19 cellular contexts compared by ENCODE assay signal in the genomic region with DNA sequence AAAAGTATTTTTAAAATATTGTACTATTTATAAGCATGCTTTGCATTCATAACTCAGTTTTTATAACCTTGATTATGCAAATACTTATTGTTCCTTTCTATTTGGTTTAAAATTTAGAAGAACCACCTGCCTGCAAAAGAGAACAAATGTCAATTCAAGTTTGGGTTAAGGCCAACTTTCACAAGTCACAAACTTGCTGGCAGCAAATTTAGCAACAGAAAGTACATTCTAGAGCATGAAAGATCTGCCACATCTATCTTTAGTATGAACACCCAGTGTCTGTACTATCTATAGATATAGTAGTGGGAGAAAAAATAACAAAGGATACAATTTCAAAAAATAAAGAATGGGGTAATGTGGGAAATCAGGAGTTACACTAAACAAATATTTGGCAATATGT.
A peak's percentile ranks its signal among the peaks of the same experiment; 100 is the strongest.
DNase-seq lines count a peak whose midpoint lies in the region; ATAC-seq and TF ChIP-seq lines count a peak whose summit lies in the region.
"Had no signal": no experiment of that assay in that cellular context is flagged by ENCODE, and none has a peak within 500 bp of the region (broad histone marks: within the 10 kb centered on the region; RNA-seq: fewer than 3 reads in every experiment).

No MANE protein-coding gene starts in this region.

- intact Hi-C loops in Calu3 (cut with micrococcal nuclease; ENCODE audit: unreplicated experiment) = no loop called here
- intact Hi-C loops in head of caudate nucleus (cut with DNase I) = no loop called here
- intact Hi-C loops in upper lobe of right lung (cut with DNase I) = no loop called here

- H3F3A ChIP-seq in GM23338 (replicated peaks; ENCODE audit: low read depth) = no peaks in the 10 kb centered on the region

- no peak overlapping the region for H3K4me3 ChIP-seq in GM23338
- H3K4me3 ChIP-seq in upper lobe of right lung = no peak overlapping the region
- H3K4me3 ChIP-seq: left lung, psoas muscle had no signal

- H3K9me3 Mint-ChIP-seq in GM23338 (peaks cover 8% of the 10 kb centered on the region), Calu3 (ENCODE audit: low read depth, unreplicated experiment) (no peaks in the 10 kb centered on the region)

- H3K36me3 Mint-ChIP-seq in GM23338 (ENCODE audit: low read depth) = peaks cover 20% of the 10 kb centered on the region
- H3K36me3 Mint-ChIP-seq in Calu3 (ENCODE audit: insufficient read depth, unreplicated experiment) = no peaks in the 10 kb centered on the region

- H3K4me1 ChIP-seq in GM23338 (ENCODE audit: insufficient read depth) (peaks cover 20% of the 10 kb centered on the region), upper lobe of right lung (no peaks in the 10 kb centered on the region)
- H3K4me1 ChIP-seq: left lung, psoas muscle had no signal

- H3K79me2 ChIP-seq in GM23338 (replicated peaks; ENCODE audit: insufficient read depth) = no peaks in the 10 kb centered on the region

- no peaks in the 10 kb centered on the region for H4K20me1 ChIP-seq in GM23338 (replicated peaks; ENCODE audit: insufficient read depth)

- H3K4me3 Mint-ChIP-seq in GM23338 (no peak overlapping the region), Calu3 (ENCODE audit: low read depth, unreplicated experiment) (no peak overlapping the region)
- H3K4me3 Mint-ChIP-seq: activated naive CD4-positive, alpha-beta T cell treated with anti-CD3 and anti-CD28 coated beads for 36 hours; B cell had no signal

- no peak overlapping the region for H2AFZ ChIP-seq in GM23338

- no peak for TF ChIP-seq CTCF in GM23338 (conservative IDR thresholded peaks at IDR 0.05; ENCODE audit: low read depth in 2 of 2)
- no peak for TF ChIP-seq CTCF in Calu3 (IDR thresholded peaks at IDR 0.05; ENCODE audit: unreplicated experiment)
- no peak for TF ChIP-seq CTCF in upper lobe of right lung (IDR thresholded peaks at IDR 0.05)

- no peak for DNase-seq in GM23338 (ENCODE audit: low spot score)
- DNase-seq in putamen (ENCODE audit: low spot score) = peak; percentile 14
- DNase-seq in Calu3 = no peak
- no peak for DNase-seq in head of caudate nucleus
- DNase-seq in upper lobe of right lung = no peak
- DNase-seq: activated CD4-positive, alpha-beta T cell treated with anti-CD3 and anti-CD28 coated beads, Interleukin-2, amount 50 U/mL, for 48 hours; activated naive CD4-positive, alpha-beta T cell treated with anti-CD3 and anti-CD28 coated beads for 36 hours; activated T-cell treated with anti-CD3 and anti-CD28 coated beads, Interleukin-2, amount 50 U/mL, for 1 hour; aorta; effector CD4-positive, alpha-beta T cell; left lung; NCI-H1436 treated with DMSO at 0.1 percent for 48 hours; NK-92 treated with Interleukin-12 subunit alpha and Interleukin-12 subunit beta, amount 100 ng/mL, for 24 hours; psoas muscle; small intestine had no signal

- H3K27ac Mint-ChIP-seq in GM23338 (no peak overlapping the region), Calu3 (ENCODE audit: unreplicated experiment) (no peak overlapping the region)
- H3K27ac Mint-ChIP-seq: activated naive CD4-positive, alpha-beta T cell treated with anti-CD3 and anti-CD28 coated beads for 36 hours; B cell had no signal

- no TSS peak for BruUV-seq in Calu3 (replicated peaks; lab: Mats Ljungman, UMichigan)

- no peaks in the 10 kb centered on the region for H3K9me3 ChIP-seq in upper lobe of right lung
- H3K9me3 ChIP-seq: left lung, psoas muscle had no signal

- no peaks in the 10 kb centered on the region for H3K9me2 ChIP-seq in GM23338 (ENCODE audit: insufficient read depth)

- CTCF ChIA-PET in Calu3 (lab: Charles Lee) = no interaction called here

- H3K27ac ChIP-seq in GM23338 (ENCODE audit: low read depth) (no peak overlapping the region), upper lobe of right lung (no peak overlapping the region)
- H3K27ac ChIP-seq: left lung, psoas muscle, VCaP had no signal

- ATAC-seq in GM19023 (IDR thresholded peaks at IDR 0.05; ENCODE audit: unreplicated experiment) (peak; percentile 67), GM23338 (no peak), HG03175 (IDR thresholded peaks at IDR 0.05; ENCODE audit: unreplicated experiment) (peak; percentile 72), upper lobe of right lung (no peak)
- ATAC-seq: left lung, psoas muscle had no signal

- H3K36me3 ChIP-seq in GM23338 (ENCODE audit: insufficient read depth) (0 out of 2 replicates have a peak, but pooled peaks cover 3% of the 10 kb centered on the region), upper lobe of right lung (no peaks in the 10 kb centered on the region)
- H3K36me3 ChIP-seq: left lung had no signal

- peaks cover 4% of the 10 kb centered on the region for H3K27me3 Mint-ChIP-seq in GM23338 (ENCODE audit: insufficient read depth, low read depth, poor library complexity)
- no peaks in the 10 kb centered on the region for H3K27me3 Mint-ChIP-seq in Calu3 (ENCODE audit: unreplicated experiment)
- H3K27me3 Mint-ChIP-seq: B cell had no signal

- H3K4me1 Mint-ChIP-seq in GM23338 = peaks cover 13% of the 10 kb centered on the region
- H3K4me1 Mint-ChIP-seq in Calu3 (ENCODE audit: low read depth, unreplicated experiment) = no peaks in the 10 kb centered on the region
- H3K4me1 Mint-ChIP-seq: B cell had no signal

- H3K27me3 ChIP-seq in GM23338 (ENCODE audit: insufficient read depth) (no peaks in the 10 kb centered on the region), upper lobe of right lung (no peaks in the 10 kb centered on the region)
- H3K27me3 ChIP-seq: left lung had no signal

- peak overlapping the region; percentile 19; the same call in 1 of the 2 replicates for H3K4me2 ChIP-seq in GM23338

TF ChIP-seq in GM23338, 12 proteins besides CTCF, POLR2A, EP300 and RAD21 (continues in another document):
- TF ChIP-seq JUNB (IDR thresholded peaks at IDR 0.05; ENCODE audit: unreplicated experiment) (no peak), CREB1 (CRISPR knock-in tag; IDR thresholded peaks at IDR 0.05; ENCODE audit: low read depth) (no peak), ZNF114 (CRISPR knock-in tag; IDR thresholded peaks at IDR 0.05) (no peak), NANOG (IDR thresholded peaks at IDR 0.05; ENCODE audit: borderline replicate concordance) (no peak), EZH2 (IDR thresholded peaks at IDR 0.05; ENCODE audit: low read depth, unreplicated experiment) (no peak)
- TF ChIP-seq, protein P1, sequence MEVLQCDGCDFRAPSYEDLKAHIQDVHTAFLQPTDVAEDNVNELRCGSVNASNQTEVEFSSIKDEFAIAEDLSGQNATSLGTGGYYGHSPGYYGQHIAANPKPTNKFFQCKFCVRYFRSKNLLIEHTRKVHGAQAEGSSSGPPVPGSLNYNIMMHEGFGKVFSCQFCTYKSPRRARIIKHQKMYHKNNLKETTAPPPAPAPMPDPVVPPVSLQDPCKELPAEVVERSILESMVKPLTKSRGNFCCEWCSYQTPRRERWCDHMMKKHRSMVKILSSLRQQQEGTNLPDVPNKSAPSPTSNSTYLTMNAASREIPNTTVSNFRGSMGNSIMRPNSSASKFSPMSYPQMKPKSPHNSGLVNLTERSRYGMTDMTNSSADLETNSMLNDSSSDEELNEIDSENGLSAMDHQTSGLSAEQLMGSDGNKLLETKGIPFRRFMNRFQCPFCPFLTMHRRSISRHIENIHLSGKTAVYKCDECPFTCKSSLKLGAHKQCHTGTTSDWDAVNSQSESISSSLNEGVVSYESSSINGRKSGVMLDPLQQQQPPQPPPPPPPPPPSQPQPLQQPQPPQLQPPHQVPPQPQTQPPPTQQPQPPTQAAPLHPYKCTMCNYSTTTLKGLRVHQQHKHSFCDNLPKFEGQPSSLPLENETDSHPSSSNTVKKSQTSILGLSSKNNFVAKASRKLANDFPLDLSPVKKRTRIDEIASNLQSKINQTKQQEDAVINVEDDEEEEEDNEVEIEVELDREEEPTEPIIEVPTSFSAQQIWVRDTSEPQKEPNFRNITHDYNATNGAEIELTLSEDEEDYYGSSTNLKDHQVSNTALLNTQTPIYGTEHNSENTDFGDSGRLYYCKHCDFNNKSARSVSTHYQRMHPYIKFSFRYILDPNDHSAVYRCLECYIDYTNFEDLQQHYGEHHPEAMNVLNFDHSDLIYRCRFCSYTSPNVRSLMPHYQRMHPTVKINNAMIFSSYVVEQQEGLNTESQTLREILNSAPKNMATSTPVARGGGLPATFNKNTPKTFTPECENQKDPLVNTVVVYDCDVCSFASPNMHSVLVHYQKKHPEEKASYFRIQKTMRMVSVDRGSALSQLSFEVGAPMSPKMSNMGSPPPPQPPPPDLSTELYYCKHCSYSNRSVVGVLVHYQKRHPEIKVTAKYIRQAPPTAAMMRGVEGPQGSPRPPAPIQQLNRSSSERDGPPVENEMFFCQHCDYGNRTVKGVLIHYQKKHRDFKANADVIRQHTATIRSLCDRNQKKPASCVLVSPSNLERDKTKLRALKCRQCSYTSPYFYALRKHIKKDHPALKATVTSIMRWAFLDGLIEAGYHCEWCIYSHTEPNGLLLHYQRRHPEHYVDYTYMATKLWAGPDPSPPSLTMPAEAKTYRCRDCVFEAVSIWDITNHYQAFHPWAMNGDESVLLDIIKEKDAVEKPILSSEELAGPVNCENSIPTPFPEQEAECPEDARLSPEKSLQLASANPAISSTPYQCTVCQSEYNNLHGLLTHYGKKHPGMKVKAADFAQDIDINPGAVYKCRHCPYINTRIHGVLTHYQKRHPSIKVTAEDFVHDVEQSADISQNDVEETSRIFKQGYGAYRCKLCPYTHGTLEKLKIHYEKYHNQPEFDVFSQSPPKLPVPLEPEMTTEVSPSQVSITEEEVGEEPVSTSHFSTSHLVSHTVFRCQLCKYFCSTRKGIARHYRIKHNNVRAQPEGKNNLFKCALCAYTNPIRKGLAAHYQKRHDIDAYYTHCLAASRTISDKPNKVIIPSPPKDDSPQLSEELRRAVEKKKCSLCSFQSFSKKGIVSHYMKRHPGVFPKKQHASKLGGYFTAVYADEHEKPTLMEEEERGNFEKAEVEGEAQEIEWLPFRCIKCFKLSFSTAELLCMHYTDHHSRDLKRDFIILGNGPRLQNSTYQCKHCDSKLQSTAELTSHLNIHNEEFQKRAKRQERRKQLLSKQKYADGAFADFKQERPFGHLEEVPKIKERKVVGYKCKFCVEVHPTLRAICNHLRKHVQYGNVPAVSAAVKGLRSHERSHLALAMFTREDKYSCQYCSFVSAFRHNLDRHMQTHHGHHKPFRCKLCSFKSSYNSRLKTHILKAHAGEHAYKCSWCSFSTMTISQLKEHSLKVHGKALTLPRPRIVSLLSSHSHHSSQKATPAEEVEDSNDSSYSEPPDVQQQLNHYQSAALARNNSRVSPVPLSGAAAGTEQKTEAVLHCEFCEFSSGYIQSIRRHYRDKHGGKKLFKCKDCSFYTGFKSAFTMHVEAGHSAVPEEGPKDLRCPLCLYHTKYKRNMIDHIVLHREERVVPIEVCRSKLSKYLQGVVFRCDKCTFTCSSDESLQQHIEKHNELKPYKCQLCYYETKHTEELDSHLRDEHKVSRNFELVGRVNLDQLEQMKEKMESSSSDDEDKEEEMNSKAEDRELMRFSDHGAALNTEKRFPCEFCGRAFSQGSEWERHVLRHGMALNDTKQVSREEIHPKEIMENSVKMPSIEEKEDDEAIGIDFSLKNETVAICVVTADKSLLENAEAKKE (CRISPR knock-in tag; IDR thresholded peaks at IDR 0.05) = no peak

Comparison
In these comparisons a context has a peak if more than half of its experiments do, and no peak if none do; other contexts are left out.
1. ATAC-seq: peak in GM19023 (single experiment) and HG03175 (single experiment); none in GM23338 (single experiment) and upper lobe of right lung (single experiment).